8 cellular contexts compared by ENCODE assay signal in genomic region chr11:46593550-46594382, GRCh38. TPM values are rescaled to one million over a fixed set of nuclear protein-coding genes. Genes with fewer than 3 reads are reported as not detected.
DNase-seq lines count a peak whose midpoint lies in the region; ATAC-seq, FAIRE-seq and TF ChIP-seq lines count a peak whose summit lies in the region.

AMBRA1 (minus strand) TSS chr11:46594023; CDS start chr11:46548380, 45,643 bp downstream.

- H3K4me3 ChIP-seq in AG09309 (ENCODE audit: control insufficient read depth, low read depth, low read length) (peak within 1 kb of the TSS; percentile 95), keratinocyte (ENCODE audit: control insufficient read depth in 2 of 3, extremely low read depth in 1 of 3, insufficient read depth in 2 of 3, low read depth in 1 of 3, low read length in 3 of 3) (peak within 1 kb of the TSS; percentile 74 to 96 (median 94))

- H3K9me1 ChIP-seq in keratinocyte (ENCODE audit: control insufficient read depth, extremely low read depth, insufficient read depth, low read length), result no peaks in the 10 kb centered on the region

- no peaks in the 10 kb centered on the region for H3K9me3 ChIP-seq in keratinocyte (ENCODE audit: control insufficient read depth, low read depth, low read length)

- H4K20me1 ChIP-seq in keratinocyte (ENCODE audit: control insufficient read depth, extremely low read depth, insufficient read depth, low read length), result no peaks in the 10 kb centered on the region

- H3K9ac ChIP-seq in keratinocyte (ENCODE audit: control insufficient read depth, extremely low read depth, insufficient read depth, low read length), result peak within 1 kb of the TSS; percentile 90

- ATAC-seq in GM19023 (IDR thresholded peaks at IDR 0.05; ENCODE audit: unreplicated experiment) (peak; percentile 80), HG03196 (IDR thresholded peaks at IDR 0.05; ENCODE audit: unreplicated experiment) (peak; percentile 78)
- peak; percentile 88 to 93 for ATAC-seq in activated CD4-positive, CD25-positive, alpha-beta regulatory T cell treated with anti-CD3 and anti-CD28 coated beads, Interleukin-2, amount 50 U/mL, for 24 hours

- H3K79me2 ChIP-seq in keratinocyte (ENCODE audit: control insufficient read depth, insufficient read depth, low read length), result peaks cover 50% of the 10 kb centered on the region

- H2AFZ ChIP-seq in keratinocyte (ENCODE audit: control insufficient read depth, low read length), result peak within 1 kb of the TSS; percentile 78

- H3K27me3 ChIP-seq in keratinocyte (ENCODE audit: control insufficient read depth, extremely low read depth, insufficient read depth, low read length), result no peaks in the 10 kb centered on the region

- no peak for FAIRE-seq in keratinocyte (lab: Jason Lieb, UNC)

- DNase-seq in AG09309 (ENCODE audit: low read depth) (peak; percentile 74), NCI-H345 treated with DMSO at 0.1 percent for 48 hours (lab: John Stamatoyannopoulos, UW; ENCODE audit: unreplicated experiment) (peak; percentile 69), cerebellar cortex (ENCODE audit: low spot score) (peak; percentile 96), keratinocyte (ENCODE audit: low read depth, low spot score) (peak; percentile 55)
- DNase-seq in stimulated activated CD4-positive, alpha-beta T cell treated with anti-CD3 and anti-CD28 coated beads, Interleukin-12 subunit alpha, Interleukin-12 subunit beta, amount 100 ng/mL, for 48 hours (ENCODE audit: low read depth in 2 of 3, low spot score in 1 of 3), result peak; percentile 78 to 94 (median 81)

- dilution Hi-C loops in keratinocyte (cut with MboI; ENCODE audit: extremely low pct_ligation_motif_present, low sequenced_read_pairs), result no loop called here

- peak within 1 kb of the TSS; percentile 76 for H3K27ac ChIP-seq in keratinocyte (ENCODE audit: control insufficient read depth, insufficient read depth, low read length)

- H3K36me3 ChIP-seq in keratinocyte (ENCODE audit: control insufficient read depth in 2 of 2, extremely low read depth in 1 of 2, insufficient read depth in 2 of 2, low read length in 2 of 2), result no peaks in the 10 kb centered on the region

- H3K4me1 ChIP-seq in keratinocyte (ENCODE audit: control insufficient read depth, extremely low read depth, insufficient read depth, low read length), result peaks cover 12% of the 10 kb centered on the region

- peak within 1 kb of the TSS; percentile 90 for H3K4me2 ChIP-seq in keratinocyte (ENCODE audit: control insufficient read depth, extremely low read depth, insufficient read depth, low read depth, low read length)

- TF ChIP-seq CTCF in AG09309 (IDR thresholded peaks at IDR 0.05; ENCODE audit: control insufficient read depth, insufficient read depth, low read depth, low read length, missing control alignments) (no peak), keratinocyte (optimal IDR thresholded peaks at IDR 0.05 in 1 of 3, IDR thresholded peaks at IDR 0.05 in 1 of 3, conservative IDR thresholded peaks at IDR 0.05 in 1 of 3; ENCODE audit: extremely low read depth in 1 of 3, insufficient read depth in 2 of 3, low read length in 3 of 3) (no peak)

RNA-seq across cellular contexts. Expression of gene AMBRA1, which starts in this region (rescaled TPM):
- polyA plus RNA-seq in keratinocyte, result 8.6 to 15.2 TPM (median 10.5 TPM) in 3 replicates
- 6.6 TPM for polyA plus RNA-seq in keratinocyte (2011; ENCODE audit: low read depth)
- polyA plus RNA-seq in keratinocyte (2011; cell fraction: cytosol; rRNA removed), result 7.8 and 9.3 TPM in 2 replicates
- polyA plus RNA-seq in keratinocyte (2011; cell fraction: nucleus; rRNA removed), result 23.8 and 31.0 TPM in 2 replicates
- polyA plus RNA-seq in keratinocyte (2012; ENCODE audit: low replicate concordance), result 9.9 and 15.1 TPM in 2 replicates
- 26.2 to 42.9 TPM (median 34.1 TPM) in 3 replicates for polyA minus RNA-seq in keratinocyte
- 16.5 TPM for polyA minus RNA-seq in keratinocyte (2011; cell fraction: cytosol; rRNA and poly(A)+ RNA removed)
- 38.9 and 58.6 TPM in 2 replicates for polyA minus RNA-seq in keratinocyte (2011; cell fraction: nucleus; rRNA and poly(A)+ RNA removed)

Comparison
In these comparisons a context has a peak if more than half of its experiments do, and no peak if none do; other contexts are left out.
1. Peak in every context shown above with its lines: DNase-seq, ATAC-seq, H3K4me3 ChIP-seq and H3K27ac ChIP-seq.